ENCODE assay signal across 21 cellular contexts in the genomic region with DNA sequence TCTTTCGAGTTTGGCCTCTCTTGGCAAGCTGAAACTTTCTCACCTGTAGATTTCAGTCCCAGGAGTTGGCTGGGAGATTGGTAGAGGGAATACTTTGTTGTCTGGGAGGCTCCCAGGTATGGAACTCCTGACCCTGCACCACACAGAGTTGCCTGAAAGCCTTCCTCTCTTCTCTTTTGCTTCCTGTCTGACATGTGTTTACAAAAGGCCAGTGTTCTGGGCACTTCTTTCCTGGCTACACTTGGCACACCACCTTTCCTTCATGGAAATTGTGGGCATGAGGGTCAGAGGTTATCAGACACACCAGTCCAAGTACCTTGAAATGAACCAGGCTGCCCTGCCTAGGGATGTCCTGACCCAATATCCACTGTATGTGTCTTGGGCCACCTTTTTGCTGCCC.
A peak's percentile ranks its signal among the peaks of the same experiment; 100 is the strongest.
DNase-seq lines count a peak whose midpoint lies in the region; ATAC-seq lines count a peak whose summit lies in the region.
"Had no signal": no experiment of that assay in that cellular context is flagged by ENCODE, and none has a peak within 500 bp of the region (broad histone marks: within the 10 kb centered on the region; RNA-seq: fewer than 3 reads in every experiment).

No MANE protein-coding gene starts in this region.

- no peak overlapping the region for H3K9ac ChIP-seq in BLaER1 treated with 17β-estradiol and CSF1 and Interleukin-3, amounts not matched to agents 10 nM and 100 nM

- H3K27ac Mint-ChIP-seq in CD4-positive, alpha-beta memory T cell: no peak overlapping the region
- H3K27ac Mint-ChIP-seq: CD14-positive monocyte; CD4-positive, CD25-positive, alpha-beta regulatory T cell; CD8-positive, alpha-beta T cell had no signal

- no peak overlapping the region for H3K27ac ChIP-seq in BLaER1 treated with 17β-estradiol and CSF1 and Interleukin-3, amounts not matched to agents 10 nM and 100 nM
- H3K27ac ChIP-seq in CD4-positive, alpha-beta memory T cell (ENCODE audit: low read depth, low read length): no peak overlapping the region

- peaks cover 6 to 54% (median 42%) of the 10 kb centered on the region in 10 experiments; a peak in 17 of 20 replicates for H3K4me1 ChIP-seq in BLaER1 treated with 17β-estradiol and CSF1 and Interleukin-3, amounts not matched to agents 10 nM and 100 nM
- no peaks in the 10 kb centered on the region for H3K4me1 ChIP-seq in CD4-positive, alpha-beta memory T cell (ENCODE audit: insufficient read depth, low read length)
- H3K4me1 ChIP-seq: BE2C had no signal

- H4K20me1 ChIP-seq in BLaER1 treated with 17β-estradiol and CSF1 and Interleukin-3, amounts not matched to agents 10 nM and 100 nM: no peaks in the 10 kb centered on the region

- CTCF ChIA-PET in CD4-positive, alpha-beta memory T cell (lab: Charles Lee; ENCODE audit: partially characterized antibody): interaction anchor here (0.7 kb wide), 1 partner anchor 83 kb away, joined by 3 read pairs; no protein-coding TSS in a partner anchor

- in situ Hi-C loops in SK-MEL-5 (cut with HindIII; ENCODE audit: low pct_unique_long_range_greater_than_20kb, low sequenced_read_pairs): no loop called here

- no peaks in the 10 kb centered on the region for H3K36me3 ChIP-seq in BLaER1 treated with 17β-estradiol and CSF1 and Interleukin-3, amounts not matched to agents 10 nM and 100 nM
- no peaks in the 10 kb centered on the region for H3K36me3 ChIP-seq in CD4-positive, alpha-beta memory T cell (ENCODE audit: insufficient read depth, low read length)
- H3K36me3 ChIP-seq: BE2C had no signal

- H3K4me3 ChIP-seq in BLaER1 treated with 17β-estradiol and CSF1 and Interleukin-3, amounts not matched to agents 10 nM and 100 nM: no peak overlapping the region
- H3K4me3 ChIP-seq in CD4-positive, alpha-beta memory T cell (ENCODE audit: low read length in 2 of 2): no peak overlapping the region

- H3K4me3 Mint-ChIP-seq in CD4-positive, alpha-beta memory T cell: no peak overlapping the region
- H3K4me3 Mint-ChIP-seq: CD14-positive monocyte; CD4-positive, CD25-positive, alpha-beta regulatory T cell; CD8-positive, alpha-beta T cell had no signal

- intact Hi-C loops in CD4-positive, alpha-beta memory T cell (cut with micrococcal nuclease): no loop called here

- H3K4me2 ChIP-seq in BLaER1 treated with 17β-estradiol and CSF1 and Interleukin-3, amounts not matched to agents 10 nM and 100 nM: peak overlapping the region in 9 of 11 experiments; percentile 7 to 66 (median 42); a peak in 13 of 22 replicates

- ATAC-seq in HG02623 (IDR thresholded peaks at IDR 0.05; ENCODE audit: unreplicated experiment): no peak
- ATAC-seq: CD8-positive, alpha-beta T cell had no signal

- H3K27me3 Mint-ChIP-seq in CD4-positive, alpha-beta memory T cell: peaks cover 1 to 4% of the 10 kb centered on the region in 2 donors

- no peaks in the 10 kb centered on the region for H3K9me3 Mint-ChIP-seq in CD4-positive, alpha-beta memory T cell
- H3K9me3 Mint-ChIP-seq: CD8-positive, alpha-beta T cell had no signal

- no peaks in the 10 kb centered on the region for H3K36me3 Mint-ChIP-seq in CD4-positive, alpha-beta memory T cell
- H3K36me3 Mint-ChIP-seq: CD14-positive monocyte; CD4-positive, CD25-positive, alpha-beta regulatory T cell; CD8-positive, alpha-beta T cell had no signal

- DNase-seq in SK-MEL-5 (ENCODE audit: low read depth, low spot score): peak; percentile 74
- peak; percentile 65 for DNase-seq in kidney tubule cell (ENCODE audit: low spot score)
- DNase-seq in NCI-H2196 (lab: John Stamatoyannopoulos, UW; ENCODE audit: unreplicated experiment): no peak
- DNase-seq in CD4-positive, alpha-beta memory T cell: no peak
- DNase-seq in NK-92 (lab: John Stamatoyannopoulos, UW; ENCODE audit: unreplicated experiment): no peak
- DNase-seq: 8988T; ACHN; BE2C; C1 segment of cervical spinal cord; CD4-positive, CD25-positive, alpha-beta regulatory T cell; CD8-positive, alpha-beta T cell; COR-L47; DMS 273 treated with DMSO at 0.1 percent for 48 hours; DMS153; DMS53; DMS79; DND-41; GF-D8 had no signal

- no peaks in the 10 kb centered on the region for H3K4me1 Mint-ChIP-seq in CD4-positive, alpha-beta memory T cell
- H3K4me1 Mint-ChIP-seq: CD14-positive monocyte; CD4-positive, CD25-positive, alpha-beta regulatory T cell had no signal

- POLR2A ChIA-PET in CD4-positive, alpha-beta memory T cell (lab: Charles Lee; ENCODE audit: partially characterized antibody): no interaction called here

- H3K27me3 ChIP-seq in BLaER1 treated with 17β-estradiol and CSF1 and Interleukin-3, amounts not matched to agents 10 nM and 100 nM: no peaks in the 10 kb centered on the region
- H3K27me3 ChIP-seq in CD4-positive, alpha-beta memory T cell (ENCODE audit: insufficient read depth, low read length): no peaks in the 10 kb centered on the region
- H3K27me3 ChIP-seq: BE2C had no signal

- no peaks in the 10 kb centered on the region; a peak in 1 of 22 replicates for H3K9me3 ChIP-seq in BLaER1 treated with 17β-estradiol and CSF1 and Interleukin-3, amounts not matched to agents 10 nM and 100 nM (replicated peaks in 1 of 11)
- no peaks in the 10 kb centered on the region for H3K9me3 ChIP-seq in CD4-positive, alpha-beta memory T cell (ENCODE audit: control insufficient read depth in 1 of 2, low read length in 2 of 2)
- H3K9me3 ChIP-seq: BE2C had no signal

Comparison
In these comparisons a context has a peak if more than half of its experiments do, and no peak if none do; other contexts are left out.
1. DNase-seq: peak in SK-MEL-5 (single experiment) and kidney tubule cell (single experiment); none in NCI-H2196 (single experiment), CD4-positive, alpha-beta memory T cell (0 of 5) and NK-92 (single experiment).